13 cellular contexts compared by ENCODE assay signal in the genomic region with DNA sequence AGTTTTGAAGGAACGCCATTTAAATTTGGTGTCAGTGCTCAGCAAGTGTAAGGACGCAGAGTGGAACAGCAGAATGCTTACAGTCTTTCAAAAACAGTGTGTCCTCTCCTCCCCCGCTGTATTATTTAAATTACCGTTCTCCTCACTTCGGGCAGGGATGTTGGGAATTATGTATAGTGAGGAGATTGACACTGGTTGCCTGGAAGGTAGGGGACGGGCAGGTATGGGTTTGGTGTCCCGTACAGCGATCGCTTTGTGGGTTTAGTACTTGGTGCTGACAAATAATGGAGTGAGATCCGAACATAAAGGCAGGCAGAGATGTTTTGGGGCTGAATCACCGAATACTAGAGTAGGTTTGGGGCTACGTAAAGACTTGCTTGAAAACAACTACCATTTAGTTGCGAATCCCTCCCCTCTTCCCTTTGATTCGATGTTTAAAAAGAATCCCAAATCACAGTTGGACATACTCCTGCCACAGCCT. TPM values are rescaled to one million over a fixed set of nuclear protein-coding genes. Genes with fewer than 3 reads are reported as not detected.
DNase-seq lines count a peak whose midpoint lies in the region; ATAC-seq, FAIRE-seq and TF ChIP-seq lines count a peak whose summit lies in the region.
"Had no signal": no experiment of that assay in that cellular context is flagged by ENCODE, and none has a peak within 500 bp of the region (broad histone marks: within the 10 kb centered on the region; RNA-seq: fewer than 3 reads in every experiment).

No MANE protein-coding gene starts in this region.

- H3K79me2 ChIP-seq in keratinocyte (ENCODE audit: control insufficient read depth, insufficient read depth, low read length), result no peaks in the 10 kb centered on the region

- no peak for DNase-seq in activated T-cell treated with anti-CD3 and anti-CD28 coated beads, Interleukin-2, amount 50 U/mL, for 72 hours
- no peak for DNase-seq in activated T-cell treated with anti-CD3 and anti-CD28 coated beads, Interleukin-2, amount 50 U/mL, for 1 hour
- no peak for DNase-seq in activated CD4-positive, alpha-beta memory T cell treated with anti-CD3 and anti-CD28 coated beads for 36 hours
- DNase-seq in keratinocyte (ENCODE audit: low read depth, low spot score) (no peak), thoracic aorta (ENCODE audit: low spot score) (no peak), NCI-H146 (lab: John Stamatoyannopoulos, UW) (no peak), tibial artery (no peak)
- DNase-seq: activated gamma-delta T cell treated with Interleukin-2 at 50 U/mL for 16 hours, T-helper 9 cell had no signal

- dilution Hi-C loops in keratinocyte (cut with MboI; ENCODE audit: extremely low pct_ligation_motif_present, low sequenced_read_pairs), result no loop called here

- CTCF ChIA-PET in activated CD4-positive, alpha-beta memory T cell treated with anti-CD3 and anti-CD28 coated beads for 36 hours (lab: Charles Lee), result interaction anchor here (0.5 kb wide), 1 partner anchor 1242 kb away, joined by 3 read pairs; no protein-coding TSS in a partner anchor

- H3K27me3 Mint-ChIP-seq in activated T-cell treated with anti-CD3 and anti-CD28 coated beads, Interleukin-2, amount 50 U/mL, for 72 hours (ENCODE audit: low read depth), result peaks cover 67% of the 10 kb centered on the region
- peaks cover 63% of the 10 kb centered on the region for H3K27me3 Mint-ChIP-seq in activated CD4-positive, alpha-beta memory T cell treated with anti-CD3 and anti-CD28 coated beads for 36 hours

- peaks cover 48% of the 10 kb centered on the region for H3K4me1 Mint-ChIP-seq in activated T-cell treated with anti-CD3 and anti-CD28 coated beads, Interleukin-2, amount 50 U/mL, for 72 hours (ENCODE audit: low read depth)
- H3K4me1 Mint-ChIP-seq in activated CD4-positive, alpha-beta memory T cell treated with anti-CD3 and anti-CD28 coated beads for 36 hours (ENCODE audit: low read depth), result peaks cover 37% of the 10 kb centered on the region

- no peaks in the 10 kb centered on the region for H3K36me3 ChIP-seq in keratinocyte (ENCODE audit: control insufficient read depth in 2 of 2, extremely low read depth in 1 of 2, insufficient read depth in 2 of 2, low read length in 2 of 2)
- no peaks in the 10 kb centered on the region for H3K36me3 ChIP-seq in thoracic aorta
- H3K36me3 ChIP-seq in tibial artery, result no peaks in the 10 kb centered on the region

- FAIRE-seq in keratinocyte (lab: Jason Lieb, UNC), result no peak
- FAIRE-seq: GM12891 had no signal

- H3K9me3 ChIP-seq in keratinocyte (ENCODE audit: control insufficient read depth, low read depth, low read length), result peaks cover 2% of the 10 kb centered on the region
- H3K9me3 ChIP-seq in thoracic aorta, result no peaks in the 10 kb centered on the region
- peaks cover 0 to 15% (median 6%) of the 10 kb centered on the region in 3 donors for H3K9me3 ChIP-seq in tibial artery

- peaks cover 18% of the 10 kb centered on the region for H3K4me1 ChIP-seq in keratinocyte (ENCODE audit: control insufficient read depth, extremely low read depth, insufficient read depth, low read length)
- H3K4me1 ChIP-seq in thoracic aorta (ENCODE audit: control insufficient read depth in 1 of 2, low read depth in 2 of 2), result peaks cover 27 to 52% of the 10 kb centered on the region in 2 donors
- H3K4me1 ChIP-seq in tibial artery, result peaks cover 0 to 54% (median 41%) of the 10 kb centered on the region in 4 donors

- peaks cover 5 to 10% of the 10 kb centered on the region in 2 donors for H3K36me3 Mint-ChIP-seq in activated T-cell treated with anti-CD3 and anti-CD28 coated beads, Interleukin-2, amount 50 U/mL, for 72 hours (ENCODE audit: insufficient read depth in 2 of 2)
- H3K36me3 Mint-ChIP-seq in activated CD4-positive, alpha-beta memory T cell treated with anti-CD3 and anti-CD28 coated beads for 36 hours, result peaks cover 7% of the 10 kb centered on the region

- TF ChIP-seq CTCF in keratinocyte (optimal IDR thresholded peaks at IDR 0.05 in 1 of 3, IDR thresholded peaks at IDR 0.05 in 1 of 3, conservative IDR thresholded peaks at IDR 0.05 in 1 of 3; ENCODE audit: extremely low read depth in 1 of 3, insufficient read depth in 2 of 3, low read length in 3 of 3) (no peak), thoracic aorta (IDR thresholded peaks at IDR 0.05) (no peak), tibial artery (IDR thresholded peaks at IDR 0.05) (no peak)

- no peak overlapping the region for H3K9ac ChIP-seq in keratinocyte (ENCODE audit: control insufficient read depth, extremely low read depth, insufficient read depth, low read length)

- POLR2A ChIA-PET in activated CD4-positive, alpha-beta memory T cell treated with anti-CD3 and anti-CD28 coated beads for 36 hours (lab: Charles Lee), result no interaction called here

- no peak overlapping the region for H3K27ac ChIP-seq in keratinocyte (ENCODE audit: control insufficient read depth, insufficient read depth, low read length)
- no peak overlapping the region for H3K27ac ChIP-seq in thoracic aorta
- H3K27ac ChIP-seq in tibial artery, result no peak overlapping the region

- peak overlapping the region; percentile 95 for H3K27ac Mint-ChIP-seq in activated T-cell treated with anti-CD3 and anti-CD28 coated beads, Interleukin-2, amount 50 U/mL, for 72 hours
- H3K27ac Mint-ChIP-seq in activated CD4-positive, alpha-beta memory T cell treated with anti-CD3 and anti-CD28 coated beads for 36 hours, result no peak overlapping the region

- intact Hi-C loops in activated CD4-positive, alpha-beta memory T cell treated with anti-CD3 and anti-CD28 coated beads for 36 hours (cut with micrococcal nuclease), result loop anchor here (1.0 to 5.0 kb wide), 2 partner anchors 8 to 1456 kb away; a partner anchor contains a TSS
- intact Hi-C loops in tibial artery (cut with DNase I; ENCODE audit: low total_unique reads), result loop anchor here (10.0 kb wide), 1 partner anchor 822 kb away; no protein-coding TSS in a partner anchor

- peaks cover 0 to 2% of the 10 kb centered on the region in 2 donors for H3K9me3 Mint-ChIP-seq in activated T-cell treated with anti-CD3 and anti-CD28 coated beads, Interleukin-2, amount 50 U/mL, for 72 hours
- H3K9me3 Mint-ChIP-seq in activated CD4-positive, alpha-beta memory T cell treated with anti-CD3 and anti-CD28 coated beads for 36 hours, result no peaks in the 10 kb centered on the region

- no peaks in the 10 kb centered on the region for H4K20me1 ChIP-seq in keratinocyte (ENCODE audit: control insufficient read depth, extremely low read depth, insufficient read depth, low read length)

- peak overlapping the region; percentile 82 to 92 for H3K4me3 Mint-ChIP-seq in activated T-cell treated with anti-CD3 and anti-CD28 coated beads, Interleukin-2, amount 50 U/mL, for 72 hours
- H3K4me3 Mint-ChIP-seq in activated CD4-positive, alpha-beta memory T cell treated with anti-CD3 and anti-CD28 coated beads for 36 hours, result peak overlapping the region; percentile 65

- peak overlapping the region; percentile 68 for H3K4me2 ChIP-seq in keratinocyte (ENCODE audit: control insufficient read depth, extremely low read depth, insufficient read depth, low read depth, low read length)

- H2AFZ ChIP-seq in keratinocyte (ENCODE audit: control insufficient read depth, low read length), result peak overlapping the region; percentile 80

- ATAC-seq in activated T-cell treated with anti-CD3 and anti-CD28 coated beads, Interleukin-2, amount 50 U/mL, for 72 hours (replicated peaks in 1 of 2), result no peak
- ATAC-seq in thoracic aorta (ENCODE audit: insufficient number of reproducible peaks, low FRiP score, low read depth) (no peak), GM19324 (IDR thresholded peaks at IDR 0.05; ENCODE audit: low FRiP score, unreplicated experiment) (no peak)
- ATAC-seq: sciatic nerve had no signal

- H3K27me3 ChIP-seq in keratinocyte (ENCODE audit: control insufficient read depth, extremely low read depth, insufficient read depth, low read length), result peaks cover 55% of the 10 kb centered on the region
- H3K27me3 ChIP-seq in thoracic aorta (replicated peaks; ENCODE audit: insufficient read depth), result peaks cover 55% of the 10 kb centered on the region
- H3K27me3 ChIP-seq in tibial artery, result peaks cover 0 to 91% of the 10 kb centered on the region in 2 donors

- H3K4me3 ChIP-seq in keratinocyte (ENCODE audit: control insufficient read depth in 2 of 3, extremely low read depth in 1 of 3, insufficient read depth in 2 of 3, low read depth in 1 of 3, low read length in 3 of 3) (peak overlapping the region in 1 of 3 experiments; percentile 51), thoracic aorta (peak overlapping the region; percentile 64), tibial artery (no peak overlapping the region)

- H3K9me1 ChIP-seq in keratinocyte (ENCODE audit: control insufficient read depth, extremely low read depth, insufficient read depth, low read length), result no peaks in the 10 kb centered on the region

RNA-seq across cellular contexts. Expression of a gene that starts 2.1 kb away (rescaled TPM):
- total RNA-seq in activated T-cell treated with anti-CD3 and anti-CD28 coated beads, Interleukin-2, amount 50 U/mL, for 72 hours, result not detected
- not detected for total RNA-seq in activated CD4-positive, alpha-beta memory T cell treated with anti-CD3 and anti-CD28 coated beads for 36 hours
- 0.01 to 0.04 TPM (median 0.02 TPM) in 3 replicates for polyA plus RNA-seq in keratinocyte
- not detected for polyA plus RNA-seq in keratinocyte (2011; ENCODE audit: low read depth)
- not detected in 2 replicates for polyA plus RNA-seq in keratinocyte (2011; cell fraction: cytosol; rRNA removed)
- polyA plus RNA-seq in keratinocyte (2011; cell fraction: nucleus; rRNA removed), result 0.05 and 0.08 TPM in 2 replicates
- 0.06 TPM in 1 of 2 replicates, not detected in the other for polyA plus RNA-seq in keratinocyte (2012; ENCODE audit: low replicate concordance)
- 0.46 TPM in 1 of 3 replicates, not detected in the others for polyA minus RNA-seq in keratinocyte
- not detected for polyA minus RNA-seq in keratinocyte (2011; cell fraction: cytosol; rRNA and poly(A)+ RNA removed)
- polyA minus RNA-seq in keratinocyte (2011; cell fraction: nucleus; rRNA and poly(A)+ RNA removed), result not detected in 2 replicates
- under 1 TPM in 1 of 2 donors, not detected in 1; 0.28 TPM for total RNA-seq in thoracic aorta
- total RNA-seq: kidney, sciatic nerve had no signal
